8 cellular contexts compared by ENCODE assay signal in genomic region chr6:136582702-136583471, GRCh38. TPM values are rescaled to one million over a fixed set of nuclear protein-coding genes. Genes with fewer than 3 reads are reported as not detected.
DNase-seq lines count a peak whose midpoint lies in the region; ATAC-seq, FAIRE-seq and TF ChIP-seq lines count a peak whose summit lies in the region.

No MANE protein-coding gene starts in this region.

- ATAC-seq in right lobe of liver (peak; percentile 38 to 78 (median 62)), HG03460 (IDR thresholded peaks at IDR 0.05; ENCODE audit: unreplicated experiment) (no peak)

- peaks cover 28% of the 10 kb centered on the region for H3K4me1 Mint-ChIP-seq in chondrocyte (ENCODE audit: low read depth)

- no peak overlapping the region for H3K4me3 ChIP-seq in right lobe of liver

- no peaks in the 10 kb centered on the region for H3K9me3 Mint-ChIP-seq in chondrocyte (ENCODE audit: low read depth)

- TF ChIP-seq POLR2A in right lobe of liver (IDR thresholded peaks at IDR 0.05) (no peak), GM12891 (IDR thresholded peaks at IDR 0.05; ENCODE audit: low read depth, low read length) (no peak)

- FAIRE-seq in GM12891 (lab: Jason Lieb, UNC), result no peak

- H3K27me3 Mint-ChIP-seq in chondrocyte (ENCODE audit: low read depth), result no peaks in the 10 kb centered on the region

- no peaks in the 10 kb centered on the region for H3K9me3 ChIP-seq in right lobe of liver

- TF ChIP-seq CTCF in GM12872 (IDR thresholded peaks at IDR 0.05; ENCODE audit: insufficient read depth, low read depth, low read length) (peak; percentile 37; the same call in 1 of the 3 replicates), chondrocyte (IDR thresholded peaks at IDR 0.05) (peak; percentile 90), right lobe of liver (IDR thresholded peaks at IDR 0.05) (peak; percentile 54 to 67 (median 59))

- peaks cover 0 to 7% (median 2%) of the 10 kb centered on the region in 4 donors for H3K36me3 ChIP-seq in right lobe of liver

- H3K4me1 ChIP-seq in right lobe of liver, result no peaks in the 10 kb centered on the region

- DNase-seq in NCI-H2196 treated with DMSO at 0.1 percent for 48 hours (lab: John Stamatoyannopoulos, UW; ENCODE audit: unreplicated experiment), result peak; percentile 23
- DNase-seq in chondrocyte (ENCODE audit: low spot score), result no peak
- no peak for DNase-seq in right lobe of liver
- no peak for DNase-seq in activated CD8-positive, alpha-beta memory T cell treated with anti-CD3 and anti-CD28 coated beads for 24 hours
- DNase-seq in putamen (ENCODE audit: low spot score), result no peak
- no peak for DNase-seq in GM12891 (ENCODE audit: insufficient read length, low spot score)

- peak overlapping the region; percentile 84 for H3K27ac Mint-ChIP-seq in chondrocyte (ENCODE audit: unreplicated experiment)

- no peak overlapping the region for H3K27ac ChIP-seq in right lobe of liver

- no peaks in the 10 kb centered on the region for H3K27me3 ChIP-seq in right lobe of liver

- H3K36me3 Mint-ChIP-seq in chondrocyte (ENCODE audit: low read depth), result no peaks in the 10 kb centered on the region

- intact Hi-C loops in right lobe of liver (cut with DNase I), result no loop called here

- WGBS in right lobe of liver (ENCODE audit: insufficient coverage, low coverage, low lambda C conversion rate, missing lambda C conversion rate), result 29% methylated on average over 3 of the region's 3 CpGs

- no peak overlapping the region for H3K4me3 Mint-ChIP-seq in chondrocyte (ENCODE audit: unreplicated experiment)

TF ChIP-seq in GM12891, 5 proteins besides CTCF, POLR2A, EP300 and RAD21:
- TF ChIP-seq PAX5 (IDR thresholded peaks at IDR 0.05; ENCODE audit: insufficient read depth, low read length, severe bottlenecking), result no peak
- no peak for TF ChIP-seq SPI1 (IDR thresholded peaks at IDR 0.05; ENCODE audit: low read depth, low read length)
- no peak for TF ChIP-seq POU2F2 (IDR thresholded peaks at IDR 0.05; ENCODE audit: low read depth, low read length)
- TF ChIP-seq TAF1 (IDR thresholded peaks at IDR 0.05; ENCODE audit: low read depth, low read length), result no peak
- no peak for TF ChIP-seq POLR2AphosphoS5 (IDR thresholded peaks at IDR 0.05; ENCODE audit: low read depth, low read length)
TF ChIP-seq in GM12891: peak in this region for 0.

RNA-seq across cellular contexts. Expression of gene MAP7, which starts 32.7 kb away (rescaled TPM):
- total RNA-seq in chondrocyte (0.17 to 1.1 TPM (median 0.77 TPM) in 3 replicates), right lobe of liver (10 to 100 TPM; 14.8 to 20.9 (median 17.9) TPM)
- polyA plus RNA-seq in GM12891 (2012; ENCODE audit: low read depth, missing spikeins), result 0.10 TPM

Comparison
In these comparisons a context has a peak if more than half of its experiments do, and no peak if none do; other contexts are left out.
1. CTCF ChIP-seq: peak in every context shown above with its lines; median percentile 90 in chondrocyte; 59 in right lobe of liver; 37 in GM12872.